In the genomic region with DNA sequence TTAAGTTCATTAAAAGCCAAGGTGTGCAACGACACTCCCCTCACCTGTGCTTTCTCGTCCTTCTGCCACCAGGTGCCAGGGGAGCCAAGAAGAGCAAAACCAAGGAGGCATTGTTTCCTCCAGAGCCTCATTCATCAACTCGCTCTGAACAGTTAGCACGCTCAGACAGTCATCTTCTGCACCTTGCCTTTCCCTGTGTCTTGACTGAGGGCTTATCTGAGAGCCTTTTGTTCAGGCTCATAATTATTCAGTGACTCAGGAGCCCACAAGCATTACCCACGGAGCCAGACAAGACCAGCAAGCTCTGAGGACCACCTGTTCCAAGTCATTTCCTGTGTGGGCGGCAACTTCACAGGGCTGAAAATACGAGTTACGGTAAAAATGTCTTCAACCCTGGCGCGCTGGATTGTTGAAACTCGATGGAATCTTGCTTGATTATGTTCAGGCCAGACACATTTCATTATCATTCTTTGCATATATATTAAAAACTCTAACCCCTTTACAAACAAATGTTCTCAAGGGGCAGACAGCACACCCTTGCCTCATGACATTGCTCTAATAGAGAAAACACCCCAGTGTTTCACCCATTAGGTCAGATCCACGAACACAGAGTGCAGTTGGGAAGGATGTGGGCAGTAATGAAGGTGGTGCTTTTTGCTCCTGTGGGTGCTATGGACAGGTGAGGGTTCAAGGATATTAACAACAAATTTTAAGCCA, we compare ENCODE assay signal across 8 cellular contexts.
A peak's percentile ranks its signal among the peaks of the same experiment; 100 is the strongest.
DNase-seq lines count a peak whose midpoint lies in the region; ATAC-seq, FAIRE-seq and TF ChIP-seq lines count a peak whose summit lies in the region.

No MANE protein-coding gene starts in this region.

- no peaks in the 10 kb centered on the region for H3K36me3 Mint-ChIP-seq in activated naive CD8-positive, alpha-beta T cell treated with anti-CD3 and anti-CD28 coated beads, Interleukin-2, amount 10 ng/mL, durations not matched to agents 7 days and 5 days

- H3K4me1 Mint-ChIP-seq in activated naive CD8-positive, alpha-beta T cell treated with anti-CD3 and anti-CD28 coated beads, Interleukin-2, amount 10 ng/mL, durations not matched to agents 7 days and 5 days: peaks cover 13% of the 10 kb centered on the region

- peaks cover 5 to 9% of the 10 kb centered on the region in 2 donors for H3K4me1 ChIP-seq in small intestine (ENCODE audit: control insufficient read depth in 2 of 2, insufficient read depth in 1 of 2, low read depth in 1 of 2, low read length in 1 of 2)

- H3K36me3 ChIP-seq in small intestine (ENCODE audit: control insufficient read depth in 2 of 2, insufficient read depth in 2 of 2, low read length in 2 of 2): no peaks in the 10 kb centered on the region

- peak overlapping the region; percentile 59 for H3K4me3 Mint-ChIP-seq in activated naive CD8-positive, alpha-beta T cell treated with anti-CD3 and anti-CD28 coated beads, Interleukin-2, amount 10 ng/mL, durations not matched to agents 7 days and 5 days

- WGBS in small intestine, 3 donors: 14 to 53% (median 27%) methylated on average over 12 of the region's 12 CpGs

- no peak for FAIRE-seq in small intestine (lab: Jason Lieb, UNC)

- no peaks in the 10 kb centered on the region for H3K9me3 Mint-ChIP-seq in activated naive CD8-positive, alpha-beta T cell treated with anti-CD3 and anti-CD28 coated beads, Interleukin-2, amount 10 ng/mL, durations not matched to agents 7 days and 5 days

- no peaks in the 10 kb centered on the region for H3K9me3 ChIP-seq in small intestine (ENCODE audit: control insufficient read depth, low read depth)

- POLR2A ChIA-PET in RWPE1 (lab: Yijun Ruan, JAX; ENCODE audit: low non-redundant PET): no interaction called here
- POLR2A ChIA-PET in activated naive CD8-positive, alpha-beta T cell treated with anti-CD3 and anti-CD28 coated beads, Interleukin-2, amount 10 ng/mL, durations not matched to agents 7 days and 5 days (lab: Charles Lee): interaction anchor here (0.7 to 1.0 kb wide), 2 partner anchors 21 to 92 kb away, joined by 4 read pairs; no protein-coding TSS in a partner anchor

- H3K27me3 ChIP-seq in small intestine (ENCODE audit: control insufficient read depth in 2 of 2, insufficient read depth in 2 of 2, low read length in 2 of 2): no peaks in the 10 kb centered on the region

- H3K27ac ChIP-seq in RWPE1 (peak overlapping the region; percentile 54; the same call in 1 of the 2 replicates), small intestine (ENCODE audit: low read depth in 1 of 2, low read length in 1 of 2) (no peak overlapping the region)

- peak overlapping the region; percentile 74 for H3K27ac Mint-ChIP-seq in activated naive CD8-positive, alpha-beta T cell treated with anti-CD3 and anti-CD28 coated beads, Interleukin-2, amount 10 ng/mL, durations not matched to agents 7 days and 5 days

- no peaks in the 10 kb centered on the region for H3K27me3 Mint-ChIP-seq in activated naive CD8-positive, alpha-beta T cell treated with anti-CD3 and anti-CD28 coated beads, Interleukin-2, amount 10 ng/mL, durations not matched to agents 7 days and 5 days

- DNase-seq in Daoy (ENCODE audit: low read depth): peak; percentile 96
- DNase-seq in RWPE1 (ENCODE audit: low spot score): peak; percentile 84
- peak; percentile 36 for DNase-seq in activated naive CD8-positive, alpha-beta T cell treated with anti-CD3 and anti-CD28 coated beads, Interleukin-2, amount 10 ng/mL, durations not matched to agents 7 days and 5 days
- peak; percentile 49 for DNase-seq in small intestine
- no peak for DNase-seq in MV-4-11 (lab: John Stamatoyannopoulos, UW)
- no peak for DNase-seq in mesenteric fat pad (ENCODE audit: low spot score)
- no peak for DNase-seq in DMS114 treated with DMSO at 0.1 percent for 48 hours (lab: John Stamatoyannopoulos, UW; ENCODE audit: unreplicated experiment)
- no peak for DNase-seq in NCI-H82 treated with DMSO at 0.1 percent for 48 hours (lab: John Stamatoyannopoulos, UW; ENCODE audit: unreplicated experiment)

- TF ChIP-seq CTCF in RWPE1 (conservative IDR thresholded peaks at IDR 0.05; ENCODE audit: low read depth): no peak

- ATAC-seq in activated naive CD8-positive, alpha-beta T cell treated with anti-CD3 and anti-CD28 coated beads, Interleukin-2, amount 10 ng/mL, durations not matched to agents 7 days and 5 days (ENCODE audit: low read depth): peak; percentile 88

- H3K4me3 ChIP-seq in small intestine (ENCODE audit: low read depth in 1 of 2, low read length in 2 of 2): no peak overlapping the region

- CTCF ChIA-PET in RWPE1 (lab: Yijun Ruan, JAX): interaction anchor here (0.6 to 0.7 kb wide), 2 partner anchors 128 to 226 kb away, joined by 3 to 4 read pairs; no protein-coding TSS in a partner anchor

Comparison
In these comparisons a context has a peak if more than half of its experiments do, and no peak if none do; other contexts are left out.
1. DNase-seq: peak in Daoy (single experiment), RWPE1 (single experiment), activated naive CD8-positive, alpha-beta T cell treated with anti-CD3 and anti-CD28 coated beads, Interleukin-2, amount 10 ng/mL, durations not matched to agents 7 days and 5 days (single experiment) and small intestine (single experiment); none in MV-4-11 (single experiment), mesenteric fat pad (single experiment), DMS114 treated with DMSO at 0.1 percent for 48 hours (single experiment) and NCI-H82 treated with DMSO at 0.1 percent for 48 hours (single experiment).